ENCODE assay signal across 8 cellular contexts in the genomic region with DNA sequence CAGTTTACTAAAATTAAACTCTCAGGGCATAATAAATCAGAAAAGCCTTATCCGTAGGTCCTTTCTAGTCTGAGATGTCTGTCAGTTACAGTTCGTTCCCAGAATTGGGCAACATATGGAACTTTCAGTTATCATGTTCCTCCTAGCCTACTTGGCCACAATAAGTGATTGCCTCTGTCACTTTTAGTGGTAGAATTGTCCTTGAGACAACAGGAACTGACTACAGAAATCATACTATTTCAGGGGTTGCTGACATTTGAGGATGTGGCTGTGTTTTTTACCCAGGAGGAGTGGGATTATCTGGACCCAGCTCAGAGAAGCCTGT. TPM values are rescaled to one million over a fixed set of nuclear protein-coding genes. Genes with fewer than 3 reads are reported as not detected.
A peak's percentile ranks its signal among the peaks of the same experiment; 100 is the strongest.
DNase-seq lines count a peak whose midpoint lies in the region; ATAC-seq, FAIRE-seq and TF ChIP-seq lines count a peak whose summit lies in the region.

No MANE protein-coding gene starts in this region.

- 2 to 4% methylated on average over 2 of the region's 2 CpGs for WGBS in GM23248 (ENCODE audit: low coverage in 1 of 2, low lambda C conversion rate in 2 of 2, missing lambda C conversion rate in 2 of 2), 2 experiments
- WGBS in esophagus, 2 donors: 8 to 9% methylated on average over 2 of the region's 2 CpGs

- H3K4me2 ChIP-seq in GM23248 (ENCODE audit: unreplicated experiment): peak overlapping the region; percentile 97

- no peaks in the 10 kb centered on the region for H3K27me3 ChIP-seq in GM23248 (replicated peaks; ENCODE audit: insufficient read depth)
- no peaks in the 10 kb centered on the region for H3K27me3 ChIP-seq in esophagus (ENCODE audit: control insufficient read depth in 1 of 2, insufficient read depth in 2 of 2, low read length in 2 of 2)
- no peaks in the 10 kb centered on the region for H3K27me3 ChIP-seq in rectal smooth muscle tissue (ENCODE audit: control insufficient read depth, insufficient read depth, low read length)

- H3K9me3 ChIP-seq in GM23248 (ENCODE audit: low read depth) (no peaks in the 10 kb centered on the region), esophagus (ENCODE audit: control insufficient read depth in 2 of 2, insufficient read depth in 1 of 2, low read depth in 1 of 2, low read length in 1 of 2) (peaks cover 0 to 3% of the 10 kb centered on the region in 2 donors)

- H2AFZ ChIP-seq in GM23248: peak overlapping the region; percentile 84; the same call in 1 of the 2 replicates

- H3K27ac ChIP-seq in GM23248 (no peak overlapping the region), esophagus (ENCODE audit: low read depth in 2 of 2, low read length in 1 of 2) (no peak overlapping the region), rectal smooth muscle tissue (ENCODE audit: low read depth, low read length) (no peak overlapping the region)

- TF ChIP-seq POLR2A in GM12892 (IDR thresholded peaks at IDR 0.05; ENCODE audit: low read depth, low read length) (no peak), GM12891 (IDR thresholded peaks at IDR 0.05; ENCODE audit: low read depth, low read length) (no peak)

- FAIRE-seq in GM12892 (lab: Jason Lieb, UNC) (no peak), GM12891 (lab: Jason Lieb, UNC) (no peak)

- H3K4me1 ChIP-seq in GM23248 (ENCODE audit: insufficient read depth) (peaks cover 13% of the 10 kb centered on the region), esophagus (ENCODE audit: control insufficient read depth in 2 of 2, insufficient read depth in 2 of 2, low read length in 1 of 2) (peaks cover 0 to 3% of the 10 kb centered on the region in 2 donors), rectal smooth muscle tissue (ENCODE audit: control insufficient read depth, insufficient read depth, low read length) (peaks cover 13% of the 10 kb centered on the region)

- H3K36me3 ChIP-seq in GM23248 (ENCODE audit: low read depth) (peaks cover 52% of the 10 kb centered on the region), esophagus (ENCODE audit: control insufficient read depth in 2 of 2, insufficient read depth in 2 of 2, low read length in 1 of 2) (peaks cover 3 to 13% of the 10 kb centered on the region in 2 donors), rectal smooth muscle tissue (ENCODE audit: control insufficient read depth, insufficient read depth, low read length) (peaks cover 31% of the 10 kb centered on the region)

- ATAC-seq in HG02798 (IDR thresholded peaks at IDR 0.05; ENCODE audit: poor library complexity, unreplicated experiment) (no peak), GM21526 (IDR thresholded peaks at IDR 0.05; ENCODE audit: low FRiP score, unreplicated experiment) (no peak)

- DNase-seq in GM23248: no peak
- DNase-seq in RKO (ENCODE audit: low spot score): peak; percentile 30
- DNase-seq in GM12892 (ENCODE audit: insufficient read length): no peak
- no peak for DNase-seq in GM12891 (ENCODE audit: insufficient read length, low spot score)

- H3K79me2 ChIP-seq in GM23248 (ENCODE audit: insufficient read depth): peaks cover 96% of the 10 kb centered on the region

- no peaks in the 10 kb centered on the region for H4K20me1 ChIP-seq in GM23248 (ENCODE audit: insufficient read depth)

- no peaks in the 10 kb centered on the region for H3F3A ChIP-seq in GM23248 (ENCODE audit: insufficient read depth)

- in situ Hi-C loops in GM23248 (cut with MboI): no loop called here

- peak overlapping the region; percentile 93 for H3K9ac ChIP-seq in GM23248
- no peak overlapping the region for H3K9ac ChIP-seq in rectal smooth muscle tissue (ENCODE audit: low read length)

- H3K4me3 ChIP-seq in GM23248 (peak overlapping the region; percentile 96), esophagus (ENCODE audit: low read depth in 1 of 2, low read length in 2 of 2) (peak overlapping the region; percentile 71 to 74), rectal smooth muscle tissue (ENCODE audit: low read length) (peak overlapping the region; percentile 89)

- H3K9me2 ChIP-seq in GM23248 (ENCODE audit: insufficient read depth): no peaks in the 10 kb centered on the region

TF ChIP-seq in GM12891, 5 proteins besides CTCF, POLR2A, EP300 and RAD21:
- TF ChIP-seq POLR2AphosphoS5 (IDR thresholded peaks at IDR 0.05; ENCODE audit: low read depth, low read length): no peak
- no peak for TF ChIP-seq PAX5 (IDR thresholded peaks at IDR 0.05; ENCODE audit: insufficient read depth, low read length, severe bottlenecking)
- TF ChIP-seq POU2F2 (IDR thresholded peaks at IDR 0.05; ENCODE audit: low read depth, low read length): no peak
- TF ChIP-seq TAF1 (IDR thresholded peaks at IDR 0.05; ENCODE audit: low read depth, low read length): no peak
- no peak for TF ChIP-seq SPI1 (IDR thresholded peaks at IDR 0.05; ENCODE audit: low read depth, low read length)

RNA-seq across cellular contexts. Expression of a gene that starts 1.0 kb away (rescaled TPM):
- total RNA-seq in GM23248 (2014; rRNA removed; shearing (Covaris generic)): 10.2 and 16.6 TPM in 2 replicates
- polyA plus RNA-seq in GM23248 (2016; fragmentation: Nextera tagmentation; extraction: Ambion mirVana) (7.0 and 7.1 TPM in 2 replicates), esophagus (1 to 10 TPM; 3.4 to 5.2 TPM)
- 8.2 TPM for polyA plus RNA-seq in GM12892 (2012; ENCODE audit: missing spikeins)
- 4.7 TPM for polyA plus RNA-seq in GM12891 (2012; ENCODE audit: low read depth, missing spikeins)

RNA-seq across cellular contexts. Expression of a gene that starts 1.2 kb away (rescaled TPM):
- total RNA-seq in GM23248 (2014; rRNA removed; shearing (Covaris generic)): 5.8 and 11.5 TPM in 2 replicates
- 18.0 and 19.3 TPM in 2 replicates for polyA plus RNA-seq in GM23248 (2016; fragmentation: Nextera tagmentation; extraction: Ambion mirVana)
- polyA plus RNA-seq in esophagus: 1 to 10 TPM; 5.0 to 6.6 TPM
- 15.1 TPM for polyA plus RNA-seq in GM12892 (2012; ENCODE audit: missing spikeins)
- 8.8 TPM for polyA plus RNA-seq in GM12891 (2012; ENCODE audit: low read depth, missing spikeins)

RNA-seq across cellular contexts. Expression of a gene that starts 14.8 kb away (rescaled TPM):
- total RNA-seq in GM23248 (2014; rRNA removed; shearing (Covaris generic)): not detected in 2 replicates
- 0.19 TPM in 1 of 2 replicates, not detected in the other for polyA plus RNA-seq in GM23248 (2016; fragmentation: Nextera tagmentation; extraction: Ambion mirVana)
- polyA plus RNA-seq in esophagus: under 1 TPM in 1 of 2 donors, not detected in 1; 0.01 TPM
- polyA plus RNA-seq in GM12892 (2012; ENCODE audit: missing spikeins): not detected
- polyA plus RNA-seq in GM12891 (2012; ENCODE audit: low read depth, missing spikeins): 0.05 TPM

RNA-seq across cellular contexts. Expression of a gene that starts 36.0 kb away (rescaled TPM):
- total RNA-seq in GM23248 (2014; rRNA removed; shearing (Covaris generic)): not detected in 2 replicates
- polyA plus RNA-seq in GM23248 (2016; fragmentation: Nextera tagmentation; extraction: Ambion mirVana) (0.08 TPM in 1 of 2 replicates, not detected in the other), esophagus (under 1 TPM; 0.08 to 0.12 TPM)
- polyA plus RNA-seq in GM12892 (2012; ENCODE audit: missing spikeins): not detected
- polyA plus RNA-seq in GM12891 (2012; ENCODE audit: low read depth, missing spikeins): not detected
